ENCODE assay signal across 1 cellular context in genomic region chr17:4522661-4523060, GRCh38.
TF ChIP-seq lines count a peak whose summit lies in the region.

No MANE protein-coding gene starts in this region.

TF ChIP-seq in IMR-90, 13 proteins besides CTCF, POLR2A, EP300 and RAD21:
- TF ChIP-seq CHD1 (IDR thresholded peaks at IDR 0.05; ENCODE audit: low read depth, low read length) (no peak), CEBPB (IDR thresholded peaks at IDR 0.05; ENCODE audit: low read depth, low read length) (no peak), SMC3 (IDR thresholded peaks at IDR 0.05; ENCODE audit: low read depth, low read length) (no peak), ELK1 (IDR thresholded peaks at IDR 0.05; ENCODE audit: borderline replicate concordance, low read depth, low read length) (no peak), MXI1 (IDR thresholded peaks at IDR 0.05; ENCODE audit: borderline replicate concordance, low read depth, low read length) (no peak), USF2 (IDR thresholded peaks at IDR 0.05; ENCODE audit: low read depth, low read length) (no peak), NFE2L2 (IDR thresholded peaks at IDR 0.05; ENCODE audit: low read depth, low read length) (no peak), MAZ (IDR thresholded peaks at IDR 0.05; ENCODE audit: borderline replicate concordance, low read depth, low read length) (no peak), BHLHE40 (IDR thresholded peaks at IDR 0.05; ENCODE audit: low read depth, low read length) (no peak), FOS (IDR thresholded peaks at IDR 0.05; ENCODE audit: low read depth, low read length) (no peak), RCOR1 (IDR thresholded peaks at IDR 0.05; ENCODE audit: insufficient replicate concordance, low read length) (no peak), RFX5 (IDR thresholded peaks at IDR 0.05; ENCODE audit: low read depth, low read length) (no peak), MAFK (IDR thresholded peaks at IDR 0.05; ENCODE audit: low read depth, low read length) (no peak)
